In genomic region chr1:184051138-184051484, GRCh38 we compare ENCODE assay signal across 8 cellular contexts. TPM values are rescaled to one million over a fixed set of nuclear protein-coding genes. Genes with fewer than 3 reads are reported as not detected.
A peak's percentile ranks its signal among the peaks of the same experiment; 100 is the strongest.
DNase-seq lines count a peak whose midpoint lies in the region; ATAC-seq and TF ChIP-seq lines count a peak whose summit lies in the region.

No MANE protein-coding gene starts in this region.

- H3K36me3 ChIP-seq in right atrium auricular region: no peaks in the 10 kb centered on the region

- H3K4me1 Mint-ChIP-seq in activated CD8-positive, alpha-beta memory T cell treated with anti-CD3 and anti-CD28 coated beads, Interleukin-2, amount 10 ng/mL, durations not matched to agents 7 days and 5 days: peaks cover 30% of the 10 kb centered on the region
- peaks cover 61% of the 10 kb centered on the region for H3K4me1 Mint-ChIP-seq in WTC11

- no peaks in the 10 kb centered on the region for H3K9me3 ChIP-seq in right atrium auricular region

- CTCF ChIA-PET in activated CD8-positive, alpha-beta memory T cell treated with anti-CD3 and anti-CD28 coated beads, Interleukin-2, amount 10 ng/mL, durations not matched to agents 7 days and 5 days (lab: Charles Lee): interaction anchor here (0.6 to 1.3 kb wide), 5 partner anchors 11 to 109 kb away, joined by 3 read pairs; no protein-coding TSS in a partner anchor
- CTCF ChIA-PET in WTC11 (lab: Charles Lee): interaction anchor here (0.9 kb wide), 1 partner anchor 396 kb away, joined by 3 read pairs; no protein-coding TSS in a partner anchor

- no peak for DNase-seq in activated CD8-positive, alpha-beta memory T cell treated with anti-CD3 and anti-CD28 coated beads, Interleukin-2, amount 10 ng/mL, durations not matched to agents 7 days and 5 days
- DNase-seq in activated CD8-positive, alpha-beta memory T cell treated with anti-CD3 and anti-CD28 coated beads, Interleukin-2, amount 50 U/mL, for 4 hours: no peak
- no peak for DNase-seq in WTC11 (ENCODE audit: low spot score)
- no peak for DNase-seq in right atrium auricular region (ENCODE audit: low spot score)
- no peak for DNase-seq in sciatic nerve (ENCODE audit: low spot score)
- no peak for DNase-seq in activated CD4-positive, alpha-beta T cell treated with anti-CD3 and anti-CD28 coated beads, Interleukin-2, amount 50 U/mL, for 4 hours

- no peaks in the 10 kb centered on the region for H3K27me3 ChIP-seq in right atrium auricular region

- H3K36me3 Mint-ChIP-seq in activated CD8-positive, alpha-beta memory T cell treated with anti-CD3 and anti-CD28 coated beads, Interleukin-2, amount 10 ng/mL, durations not matched to agents 7 days and 5 days: peaks cover 22% of the 10 kb centered on the region
- peaks cover 14% of the 10 kb centered on the region for H3K36me3 Mint-ChIP-seq in WTC11

- peak; percentile 24 for ATAC-seq in activated CD8-positive, alpha-beta memory T cell treated with anti-CD3 and anti-CD28 coated beads, Interleukin-2, amount 10 ng/mL, durations not matched to agents 7 days and 5 days
- ATAC-seq in WTC11: peak; percentile 24
- no peak for ATAC-seq in sciatic nerve
- no peak for ATAC-seq in HG03175 (IDR thresholded peaks at IDR 0.05; ENCODE audit: unreplicated experiment)

- TF ChIP-seq CTCF in WTC11 (IDR thresholded peaks at IDR 0.05) (no peak), right atrium auricular region (IDR thresholded peaks at IDR 0.05) (no peak)

- H3K27ac ChIP-seq in right atrium auricular region (peak overlapping the region; percentile 84 to 89), skin epidermis (peak overlapping the region in 19 of 21 experiments; percentile 58 to 95 (median 88))

- H3K9me3 Mint-ChIP-seq in activated CD8-positive, alpha-beta memory T cell treated with anti-CD3 and anti-CD28 coated beads, Interleukin-2, amount 10 ng/mL, durations not matched to agents 7 days and 5 days (ENCODE audit: low read depth): no peaks in the 10 kb centered on the region
- no peaks in the 10 kb centered on the region; the same call in 1 of the 2 replicates for H3K9me3 Mint-ChIP-seq in WTC11

- H3K4me3 Mint-ChIP-seq in activated CD8-positive, alpha-beta memory T cell treated with anti-CD3 and anti-CD28 coated beads, Interleukin-2, amount 10 ng/mL, durations not matched to agents 7 days and 5 days: peak overlapping the region; percentile 98
- peak overlapping the region; percentile 97 for H3K4me3 Mint-ChIP-seq in WTC11

- peak overlapping the region; percentile 77 to 93 for H3K4me3 ChIP-seq in right atrium auricular region
- H3K4me3 ChIP-seq in skin epidermis: peak overlapping the region; percentile 65 to 97 (median 93)

- POLR2A ChIA-PET in WTC11 (lab: Charles Lee): interaction anchor here (1.2 to 1.8 kb wide), 2 partner anchors 12 to 15 kb away, joined by 3 to 7 read pairs; no protein-coding TSS in a partner anchor

- peak overlapping the region; percentile 96 for H3K27ac Mint-ChIP-seq in activated CD8-positive, alpha-beta memory T cell treated with anti-CD3 and anti-CD28 coated beads, Interleukin-2, amount 10 ng/mL, durations not matched to agents 7 days and 5 days
- H3K27ac Mint-ChIP-seq in WTC11: peak overlapping the region; percentile 97

- peaks cover 13% of the 10 kb centered on the region for H3K27me3 Mint-ChIP-seq in activated CD8-positive, alpha-beta memory T cell treated with anti-CD3 and anti-CD28 coated beads, Interleukin-2, amount 10 ng/mL, durations not matched to agents 7 days and 5 days
- peaks cover 5% of the 10 kb centered on the region; the same call in 1 of the 2 replicates for H3K27me3 Mint-ChIP-seq in WTC11 (ENCODE audit: low read depth)

- H3K4me1 ChIP-seq in right atrium auricular region: peaks cover 0 to 28% of the 10 kb centered on the region in 2 donors

- intact Hi-C loops in sciatic nerve (cut with DNase I): no loop called here

TF ChIP-seq in WTC11, 78 proteins besides CTCF, POLR2A, EP300 and RAD21:
- TF ChIP-seq ZNF263 (CRISPR knock-in tag; IDR thresholded peaks at IDR 0.05; ENCODE audit: low read depth) (no peak), CBFB (CRISPR knock-in tag; IDR thresholded peaks at IDR 0.05; ENCODE audit: low read depth) (no peak), CREB1 (CRISPR knock-in tag; IDR thresholded peaks at IDR 0.05) (no peak), OVOL2 (CRISPR knock-in tag; IDR thresholded peaks at IDR 0.05; ENCODE audit: borderline replicate concordance) (no peak), SOX15 (CRISPR knock-in tag; IDR thresholded peaks at IDR 0.05) (no peak), FOXP4 (CRISPR knock-in tag; IDR thresholded peaks at IDR 0.05) (no peak), MXD4 (CRISPR knock-in tag; IDR thresholded peaks at IDR 0.05; ENCODE audit: borderline replicate concordance) (no peak), NR1H2 (CRISPR knock-in tag; IDR thresholded peaks at IDR 0.05) (no peak)

RNA-seq across cellular contexts. Expression of gene TSEN15, which starts 0.4 kb away (rescaled TPM):
- total RNA-seq in activated CD8-positive, alpha-beta memory T cell treated with anti-CD3 and anti-CD28 coated beads, Interleukin-2, amount 10 ng/mL, durations not matched to agents 7 days and 5 days: 10 to 100 TPM; 37.6 to 45.1 TPM
- 22.1 to 24.6 TPM (median 23.8 TPM) in 3 replicates for total RNA-seq in WTC11 (2021)
- total RNA-seq in right atrium auricular region: 10 to 100 TPM; 18.2 to 42.8 TPM
- total RNA-seq in sciatic nerve: 22.3 TPM

RNA-seq across cellular contexts. Expression of gene COLGALT2, which starts 13.6 kb away (rescaled TPM):
- 1 to 10 TPM; 1.6 to 3.3 TPM for total RNA-seq in activated CD8-positive, alpha-beta memory T cell treated with anti-CD3 and anti-CD28 coated beads, Interleukin-2, amount 10 ng/mL, durations not matched to agents 7 days and 5 days
- total RNA-seq in WTC11 (2021) (1.5 to 2.1 TPM (median 1.5 TPM) in 3 replicates), right atrium auricular region (1 to 10 TPM; 4.2 to 4.9 TPM), sciatic nerve (2.5 TPM)

Comparison
In these comparisons a context has a peak if more than half of its experiments do, and no peak if none do; other contexts are left out.
1. ATAC-seq: peak in activated CD8-positive, alpha-beta memory T cell treated with anti-CD3 and anti-CD28 coated beads, Interleukin-2, amount 10 ng/mL, durations not matched to agents 7 days and 5 days (single experiment) and WTC11 (single experiment); none in sciatic nerve (single experiment) and HG03175 (single experiment).